ENCODE assay signal across 18 cellular contexts in genomic region chr6:111646942-111647341, GRCh38. TPM values are rescaled to one million over a fixed set of nuclear protein-coding genes. Genes with fewer than 3 reads are reported as not detected.
DNase-seq lines count a peak whose midpoint lies in the region; ATAC-seq, FAIRE-seq and TF ChIP-seq lines count a peak whose summit lies in the region.
"Had no signal": no experiment of that assay in that cellular context is flagged by ENCODE, and none has a peak within 500 bp of the region (broad histone marks: within the 10 kb centered on the region; RNA-seq: fewer than 3 reads in every experiment).

No MANE protein-coding gene starts in this region.

- CTCF ChIA-PET in MCF 10A (lab: Yijun Ruan, JAX), result interaction anchor here (0.7 to 1.0 kb wide), 2 partner anchors 220 to 313 kb away, joined by 3 read pairs; no protein-coding TSS in a partner anchor

- no peak overlapping the region for H4K91ac ChIP-seq in trophoblast cell (ENCODE audit: low read depth, low read length)

- ATAC-seq in foreskin keratinocyte, result peak; percentile 11
- peak; percentile 29 for ATAC-seq in aorta (ENCODE audit: low FRiP score)
- no peak for ATAC-seq in HG03432 (IDR thresholded peaks at IDR 0.05; ENCODE audit: unreplicated experiment)
- ATAC-seq: SK-N-SH treated with all-trans-retinoic acid at 6 μM for 48 hours; stimulated activated effector memory CD8-positive, alpha-beta T cell treated with anti-CD3 and anti-CD28 coated beads, Interleukin-12 subunit alpha, Interleukin-12 subunit beta, amount 100 ng/mL, for 72 hours had no signal

- no peaks in the 10 kb centered on the region for H3K27me3 ChIP-seq in breast epithelium
- H3K27me3 ChIP-seq in foreskin keratinocyte, result no peaks in the 10 kb centered on the region
- H3K27me3 ChIP-seq in trophoblast cell (ENCODE audit: insufficient read depth, low read length), result no peaks in the 10 kb centered on the region
- no peaks in the 10 kb centered on the region for H3K27me3 ChIP-seq in aorta (ENCODE audit: control insufficient read depth in 1 of 2, insufficient read depth in 2 of 2, low read length in 1 of 2)
- H3K27me3 ChIP-seq: pancreas had no signal

- no peak overlapping the region for H4K8ac ChIP-seq in trophoblast cell (ENCODE audit: low read depth, low read length)

- H2BK12ac ChIP-seq in trophoblast cell (ENCODE audit: low read length), result no peak overlapping the region

- no peaks in the 10 kb centered on the region for H3K79me1 ChIP-seq in trophoblast cell (ENCODE audit: low read length)

- H4K12ac ChIP-seq in trophoblast cell (ENCODE audit: low read depth, low read length), result no peak overlapping the region

- H3K36me3 ChIP-seq in breast epithelium, result no peaks in the 10 kb centered on the region
- H3K36me3 ChIP-seq in trophoblast cell (ENCODE audit: control insufficient read depth in 1 of 2, insufficient read depth in 2 of 2, low read length in 2 of 2), result peaks cover 0 to 2% of the 10 kb centered on the region in 2 experiments
- no peaks in the 10 kb centered on the region for H3K36me3 ChIP-seq in aorta (ENCODE audit: control insufficient read depth in 1 of 2, insufficient read depth in 2 of 2, low read length in 1 of 2)
- H3K36me3 ChIP-seq: pancreas had no signal

- no peaks in the 10 kb centered on the region for H3K27me3 Mint-ChIP-seq in MCF 10A (ENCODE audit: insufficient read depth, unreplicated experiment)
- no peaks in the 10 kb centered on the region for H3K27me3 Mint-ChIP-seq in activated naive CD8-positive, alpha-beta T cell treated with anti-CD3 and anti-CD28 coated beads for 36 hours

- H3K27ac Mint-ChIP-seq in MCF 10A (ENCODE audit: low read depth, unreplicated experiment), result no peak overlapping the region
- H3K27ac Mint-ChIP-seq in activated naive CD8-positive, alpha-beta T cell treated with anti-CD3 and anti-CD28 coated beads for 36 hours, result no peak overlapping the region
- H3K27ac Mint-ChIP-seq: stimulated activated effector memory CD8-positive, alpha-beta T cell treated with anti-CD3 and anti-CD28 coated beads, Interleukin-12 subunit alpha, Interleukin-12 subunit beta, amount 100 ng/mL, for 72 hours had no signal

- H3K23ac ChIP-seq in trophoblast cell (ENCODE audit: low read length), result no peak overlapping the region

- H3K79me2 ChIP-seq in trophoblast cell (ENCODE audit: control insufficient read depth, insufficient read depth, low read length, poor library complexity), result no peaks in the 10 kb centered on the region

- no peak overlapping the region for H3K4me3 ChIP-seq in breast epithelium
- no peak overlapping the region for H3K4me3 ChIP-seq in trophoblast cell (ENCODE audit: low read depth, low read length)
- H3K4me3 ChIP-seq in aorta (ENCODE audit: low read length in 2 of 2), result no peak overlapping the region
- H3K4me3 ChIP-seq: pancreas had no signal

- WGBS in trophoblast cell (ENCODE audit: extremely low coverage, insufficient coverage, insufficient read length), result no CpG with 5 or more reads among the region's 8 CpGs
- WGBS in aorta, 2 donors, result 78 to 87% methylated on average over 8 of the region's 8 CpGs

- no peak overlapping the region for H2BK120ac ChIP-seq in trophoblast cell (ENCODE audit: insufficient read depth, low read length, poor library complexity)

- H3K4ac ChIP-seq in trophoblast cell (ENCODE audit: low read depth, low read length), result no peak overlapping the region

- no peak overlapping the region for H3K18ac ChIP-seq in trophoblast cell (ENCODE audit: low read length)

- no peak overlapping the region for H2AK5ac ChIP-seq in trophoblast cell (ENCODE audit: low read length)

- FAIRE-seq in urothelium cell line (lab: Jason Lieb, UNC), result no peak
- FAIRE-seq: H1, pancreas had no signal

- no peaks in the 10 kb centered on the region for H3K36me3 Mint-ChIP-seq in MCF 10A (ENCODE audit: insufficient read depth, unreplicated experiment)
- peaks cover 8% of the 10 kb centered on the region for H3K36me3 Mint-ChIP-seq in activated naive CD8-positive, alpha-beta T cell treated with anti-CD3 and anti-CD28 coated beads for 36 hours

- H3K4me1 Mint-ChIP-seq in MCF 10A (ENCODE audit: insufficient read depth, unreplicated experiment), result peaks cover 4% of the 10 kb centered on the region
- H3K4me1 Mint-ChIP-seq in activated naive CD8-positive, alpha-beta T cell treated with anti-CD3 and anti-CD28 coated beads for 36 hours, result no peaks in the 10 kb centered on the region
- H3K4me1 Mint-ChIP-seq: stimulated activated effector memory CD8-positive, alpha-beta T cell treated with anti-CD3 and anti-CD28 coated beads, Interleukin-12 subunit alpha, Interleukin-12 subunit beta, amount 100 ng/mL, for 72 hours had no signal

- DNase-seq in breast epithelium (ENCODE audit: low spot score in 2 of 2), result no peak
- DNase-seq in MCF 10A (ENCODE audit: unreplicated experiment), result no peak
- DNase-seq in foreskin keratinocyte, result peak in 1 of 2 donors; percentile 18
- peak; percentile 12 for DNase-seq in trophoblast cell
- DNase-seq in aorta, result peak in 1 of 2 donors; percentile 56
- DNase-seq in activated naive CD8-positive, alpha-beta T cell treated with anti-CD3 and anti-CD28 coated beads for 36 hours, result no peak
- no peak for DNase-seq in urothelium cell line (ENCODE audit: low spot score)
- DNase-seq: activated naive CD4-positive, alpha-beta T cell treated with Interleukin-2 at 50 U/mL for 16 hours; COR-L47; KBM-7; NCI-H510A; pancreas; stimulated activated CD4-positive, alpha-beta T cell treated with anti-CD3 and anti-CD28 coated beads, Interleukin-4, amount 100 ng/mL, for 1 hour had no signal

- TF ChIP-seq POLR2A in breast epithelium (IDR thresholded peaks at IDR 0.05), result no peak

- no peak overlapping the region for H3K4me3 Mint-ChIP-seq in MCF 10A (ENCODE audit: unreplicated experiment)
- no peak overlapping the region for H3K4me3 Mint-ChIP-seq in activated naive CD8-positive, alpha-beta T cell treated with anti-CD3 and anti-CD28 coated beads for 36 hours
- H3K4me3 Mint-ChIP-seq: stimulated activated effector memory CD8-positive, alpha-beta T cell treated with anti-CD3 and anti-CD28 coated beads, Interleukin-12 subunit alpha, Interleukin-12 subunit beta, amount 100 ng/mL, for 72 hours had no signal

- H3K27ac ChIP-seq in breast epithelium (peak overlapping the region; percentile 76 to 82), foreskin keratinocyte (no peak overlapping the region), trophoblast cell (ENCODE audit: low read depth, low read length) (no peak overlapping the region), aorta (ENCODE audit: low read depth in 1 of 2, low read length in 2 of 2) (no peak overlapping the region)
- H3K27ac ChIP-seq: 22Rv1, pancreas had no signal

- peak overlapping the region; percentile 65 for H3K9ac ChIP-seq in trophoblast cell (ENCODE audit: low read length)

- H2AFZ ChIP-seq in trophoblast cell (ENCODE audit: insufficient read depth, low read length, poor library complexity), result no peak overlapping the region

- no peak overlapping the region for H3K4me2 ChIP-seq in trophoblast cell (ENCODE audit: low read length)

- no peak overlapping the region for H2BK5ac ChIP-seq in trophoblast cell (ENCODE audit: low read depth, low read length, poor library complexity)

- H3K4me1 ChIP-seq in breast epithelium, result no peaks in the 10 kb centered on the region
- H3K4me1 ChIP-seq in foreskin keratinocyte, result no peaks in the 10 kb centered on the region
- H3K4me1 ChIP-seq in trophoblast cell (ENCODE audit: control insufficient read depth in 1 of 2, insufficient read depth in 2 of 2, low read length in 2 of 2), result no peaks in the 10 kb centered on the region
- H3K4me1 ChIP-seq in aorta (ENCODE audit: control insufficient read depth in 1 of 2, insufficient read depth in 2 of 2, low read length in 2 of 2), result no peaks in the 10 kb centered on the region
- H3K4me1 ChIP-seq: pancreas had no signal

- H3K9me3 ChIP-seq in breast epithelium (no peaks in the 10 kb centered on the region), trophoblast cell (ENCODE audit: insufficient read depth, low read depth, low read length) (peaks cover 4% of the 10 kb centered on the region), aorta (ENCODE audit: control insufficient read depth, low read length) (no peaks in the 10 kb centered on the region)
- H3K9me3 ChIP-seq: pancreas had no signal

- no peak overlapping the region for H3K14ac ChIP-seq in trophoblast cell (ENCODE audit: low read length)

- H3K9me3 Mint-ChIP-seq in MCF 10A (ENCODE audit: unreplicated experiment), result no peaks in the 10 kb centered on the region
- H3K9me3 Mint-ChIP-seq in activated naive CD8-positive, alpha-beta T cell treated with anti-CD3 and anti-CD28 coated beads for 36 hours, result no peaks in the 10 kb centered on the region
- H3K9me3 Mint-ChIP-seq: stimulated activated effector memory CD8-positive, alpha-beta T cell treated with anti-CD3 and anti-CD28 coated beads, Interleukin-12 subunit alpha, Interleukin-12 subunit beta, amount 100 ng/mL, for 72 hours had no signal

- POLR2A ChIA-PET in MCF 10A (lab: Yijun Ruan, JAX), result interaction anchor here (1.4 kb wide), 1 partner anchor 17 kb away, joined by 3 read pairs; no protein-coding TSS in a partner anchor

- no peak for TF ChIP-seq CTCF in breast epithelium (IDR thresholded peaks at IDR 0.05)
- TF ChIP-seq CTCF in MCF 10A (IDR thresholded peaks at IDR 0.05; ENCODE audit: unreplicated experiment), result no peak
- no peak for TF ChIP-seq CTCF in foreskin keratinocyte (conservative IDR thresholded peaks at IDR 0.05)

- intact Hi-C loops in breast epithelium (cut with DNase I; ENCODE audit: low total_unique reads), result no loop called here
- intact Hi-C loops in MCF 10A (cut with micrococcal nuclease), result no loop called here
- intact Hi-C loops in aorta (cut with DNase I), result loop anchor here (10.0 kb wide), 3 partner anchors 262 to 382 kb away; no protein-coding TSS in a partner anchor

- no TSS peak for BruUV-seq in MCF 10A (replicated peaks; lab: Mats Ljungman, UMichigan)

RNA-seq across cellular contexts. Expression of gene TRAF3IP2, which starts 41.3 kb away (rescaled TPM):
- total RNA-seq in breast epithelium, result 10 to 100 TPM; 28.2 to 42.9 (median 41.6) TPM
- 56.8 and 57.9 TPM in 2 replicates for total RNA-seq in MCF 10A (2022)
- 85.1 and 98.9 TPM in 2 replicates for total RNA-seq in foreskin keratinocyte
- 73.2 and 77.9 TPM in 2 replicates for polyA plus RNA-seq in foreskin keratinocyte
- 17.6 and 19.0 TPM in 2 replicates for polyA plus RNA-seq in trophoblast cell (2013)
- 10 to 100 TPM; 24.7 to 39.0 TPM for total RNA-seq in aorta
- polyA plus RNA-seq in aorta, result 10 to 100 TPM; 12.0 to 12.2 TPM
- total RNA-seq in activated naive CD8-positive, alpha-beta T cell treated with anti-CD3 and anti-CD28 coated beads for 36 hours, result 10 to 100 TPM; 23.0 to 24.6 TPM

Comparison
In these comparisons a context has a peak if more than half of its experiments do, and no peak if none do; other contexts are left out.
1. DNase-seq: peak in trophoblast cell (2 of 2); none in breast epithelium (0 of 2), MCF 10A (single experiment), activated naive CD8-positive, alpha-beta T cell treated with anti-CD3 and anti-CD28 coated beads for 36 hours (single experiment) and urothelium cell line (single experiment).
2. H3K27ac ChIP-seq: peak in breast epithelium (2 of 2); none in foreskin keratinocyte (single experiment), trophoblast cell (single experiment) and aorta (0 of 2).
3. intact Hi-C loops: an anchor here in aorta (10.0 kb wide); none called in breast epithelium and MCF 10A.